In genomic region chr10:4947039-4947634, GRCh38 we compare ENCODE assay signal across 1 cellular context.
A peak's percentile ranks its signal among the peaks of the same experiment; 100 is the strongest.
TF ChIP-seq lines count a peak whose summit lies in the region.

No MANE protein-coding gene starts in this region.

TF ChIP-seq in HepG2, 621 proteins besides CTCF, POLR2A, EP300 and RAD21 (continued from another document):
- no peak for TF ChIP-seq KAT7 (CRISPR knock-in tag; IDR thresholded peaks at IDR 0.05; ENCODE audit: borderline replicate concordance)
- no peak for TF ChIP-seq ETV6 (CRISPR knock-in tag; conservative IDR thresholded peaks at IDR 0.05)
- TF ChIP-seq ARNT2 (CRISPR knock-in tag; IDR thresholded peaks at IDR 0.05; ENCODE audit: low read depth): no peak
- no peak for TF ChIP-seq ZFP62 (CRISPR knock-in tag; IDR thresholded peaks at IDR 0.05)
- TF ChIP-seq PPARG (CRISPR knock-in tag; conservative IDR thresholded peaks at IDR 0.05): peak; percentile 75; the same call in 1 of the 2 replicates
- TF ChIP-seq DPF2 (CRISPR knock-in tag; IDR thresholded peaks at IDR 0.05; ENCODE audit: borderline replicate concordance, low read depth): peak; percentile 55; the same call in 1 of the 2 replicates
- no peak for TF ChIP-seq FOXA1 (IDR thresholded peaks at IDR 0.05)
- TF ChIP-seq FOXA1 (CRISPR knock-in tag; IDR thresholded peaks at IDR 0.05): peak; percentile 58; the same call in 1 of the 2 replicates
- TF ChIP-seq ARID5B (CRISPR knock-in tag; IDR thresholded peaks at IDR 0.05): peak; percentile 69
- TF ChIP-seq SALL1 (CRISPR knock-in tag; IDR thresholded peaks at IDR 0.05): peak; percentile 18; the same call in 1 of the 2 replicates
- TF ChIP-seq ZNF737 (CRISPR knock-in tag; IDR thresholded peaks at IDR 0.05; ENCODE audit: borderline replicate concordance): no peak
- TF ChIP-seq MED1 (CRISPR knock-in tag; IDR thresholded peaks at IDR 0.05): peak; percentile 89
- TF ChIP-seq, protein P1, sequence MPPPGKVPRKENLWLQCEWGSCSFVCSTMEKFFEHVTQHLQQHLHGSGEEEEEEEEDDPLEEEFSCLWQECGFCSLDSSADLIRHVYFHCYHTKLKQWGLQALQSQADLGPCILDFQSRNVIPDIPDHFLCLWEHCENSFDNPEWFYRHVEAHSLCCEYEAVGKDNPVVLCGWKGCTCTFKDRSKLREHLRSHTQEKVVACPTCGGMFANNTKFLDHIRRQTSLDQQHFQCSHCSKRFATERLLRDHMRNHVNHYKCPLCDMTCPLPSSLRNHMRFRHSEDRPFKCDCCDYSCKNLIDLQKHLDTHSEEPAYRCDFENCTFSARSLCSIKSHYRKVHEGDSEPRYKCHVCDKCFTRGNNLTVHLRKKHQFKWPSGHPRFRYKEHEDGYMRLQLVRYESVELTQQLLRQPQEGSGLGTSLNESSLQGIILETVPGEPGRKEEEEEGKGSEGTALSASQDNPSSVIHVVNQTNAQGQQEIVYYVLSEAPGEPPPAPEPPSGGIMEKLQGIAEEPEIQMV (CRISPR knock-in tag; IDR thresholded peaks at IDR 0.05; ENCODE audit: low read depth): no peak
- TF ChIP-seq SUZ12 (IDR thresholded peaks at IDR 0.05; ENCODE audit: low read depth, low read length): no peak
- TF ChIP-seq TGIF2 (CRISPR knock-in tag; IDR thresholded peaks at IDR 0.05): peak; percentile 81
- TF ChIP-seq ZNF451 (CRISPR knock-in tag; IDR thresholded peaks at IDR 0.05): no peak
- peak; percentile 93 for TF ChIP-seq NFIC (IDR thresholded peaks at IDR 0.05; ENCODE audit: low read length)
- TF ChIP-seq BRD4 (CRISPR knock-in tag; IDR thresholded peaks at IDR 0.05): no peak
- TF ChIP-seq TEAD3 (CRISPR knock-in tag; optimal IDR thresholded peaks at IDR 0.05; ENCODE audit: borderline replicate concordance): peak; percentile 65
- no peak for TF ChIP-seq ZNF678 (CRISPR knock-in tag; IDR thresholded peaks at IDR 0.05)
- no peak; the same call in 1 of the 2 replicates for TF ChIP-seq ZNF878 (CRISPR knock-in tag; IDR thresholded peaks at IDR 0.05)
- peak; percentile 48; the same call in 1 of the 2 replicates for TF ChIP-seq POLR2G (IDR thresholded peaks at IDR 0.05; ENCODE audit: low read depth, low read length)
- TF ChIP-seq ZNF501 (CRISPR knock-in tag; IDR thresholded peaks at IDR 0.05): no peak
- no peak for TF ChIP-seq ZNF841 (CRISPR knock-in tag; IDR thresholded peaks at IDR 0.05; ENCODE audit: borderline replicate concordance)
- TF ChIP-seq, protein P2, sequence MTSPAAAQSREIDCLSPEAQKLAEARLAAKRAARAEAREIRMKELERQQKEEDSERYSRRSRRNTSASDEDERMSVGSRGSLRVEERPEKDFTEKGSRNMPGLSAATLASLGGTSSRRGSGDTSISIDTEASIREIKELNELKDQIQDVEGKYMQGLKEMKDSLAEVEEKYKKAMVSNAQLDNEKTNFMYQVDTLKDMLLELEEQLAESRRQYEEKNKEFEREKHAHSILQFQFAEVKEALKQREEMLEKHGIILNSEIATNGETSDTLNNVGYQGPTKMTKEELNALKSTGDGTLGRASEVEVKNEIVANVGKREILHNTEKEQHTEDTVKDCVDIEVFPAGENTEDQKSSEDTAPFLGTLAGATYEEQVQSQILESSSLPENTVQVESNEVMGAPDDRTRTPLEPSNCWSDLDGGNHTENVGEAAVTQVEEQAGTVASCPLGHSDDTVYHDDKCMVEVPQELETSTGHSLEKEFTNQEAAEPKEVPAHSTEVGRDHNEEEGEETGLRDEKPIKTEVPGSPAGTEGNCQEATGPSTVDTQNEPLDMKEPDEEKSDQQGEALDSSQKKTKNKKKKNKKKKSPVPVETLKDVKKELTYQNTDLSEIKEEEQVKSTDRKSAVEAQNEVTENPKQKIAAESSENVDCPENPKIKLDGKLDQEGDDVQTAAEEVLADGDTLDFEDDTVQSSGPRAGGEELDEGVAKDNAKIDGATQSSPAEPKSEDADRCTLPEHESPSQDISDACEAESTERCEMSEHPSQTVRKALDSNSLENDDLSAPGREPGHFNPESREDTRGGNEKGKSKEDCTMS (CRISPR knock-in tag; conservative IDR thresholded peaks at IDR 0.05): no peak
- TF ChIP-seq FOXK1 (CRISPR knock-in tag; IDR thresholded peaks at IDR 0.05; ENCODE audit: borderline replicate concordance, low read depth): no peak
- TF ChIP-seq RBAK (CRISPR knock-in tag; IDR thresholded peaks at IDR 0.05): no peak
